In genomic region chr5:105034335-105034734, GRCh38 we compare ENCODE assay signal across 16 cellular contexts.
DNase-seq lines count a peak whose midpoint lies in the region; ATAC-seq and TF ChIP-seq lines count a peak whose summit lies in the region.
"Had no signal": no experiment of that assay in that cellular context is flagged by ENCODE, and none has a peak within 500 bp of the region (broad histone marks: within the 10 kb centered on the region; RNA-seq: fewer than 3 reads in every experiment).

No MANE protein-coding gene starts in this region.

- intact Hi-C loops in A673 (cut with micrococcal nuclease; ENCODE audit: unreplicated experiment), result no loop called here

- H3K4me1 ChIP-seq in A673 (ENCODE audit: insufficient read depth, low read length, poor library complexity, severe bottlenecking), result no peaks in the 10 kb centered on the region

- CTCF ChIA-PET in A673 (lab: Charles Lee), result no interaction called here

- peaks cover 7% of the 10 kb centered on the region for H3K36me3 Mint-ChIP-seq in glutamatergic neuron (ENCODE audit: unreplicated experiment)

- POLR2A ChIA-PET in A673 (lab: Charles Lee; ENCODE audit: low non-redundant PET), result no interaction called here

- peak; percentile 2 for DNase-seq in A673 (ENCODE audit: low spot score)
- DNase-seq in LHCN-M2 (ENCODE audit: low read depth), result peak; percentile 1
- peak; percentile 22 for DNase-seq in amniotic epithelial cell (ENCODE audit: low read depth)
- no peak for DNase-seq in glutamatergic neuron
- no peak for DNase-seq in SKM-1 (lab: John Stamatoyannopoulos, UW; ENCODE audit: unreplicated experiment)
- no peak for DNase-seq in NOMO-1 treated with DMSO at 0.1 percent for 48 hours (lab: John Stamatoyannopoulos, UW; ENCODE audit: unreplicated experiment)
- DNase-seq: C1 segment of cervical spinal cord, HFFc6, MG63, NCI-H1105, NCI-H1694, NCI-H2107 had no signal

- TF ChIP-seq CTCF in A673 (conservative IDR thresholded peaks at IDR 0.05; ENCODE audit: low read depth, low read length), result no peak
- TF ChIP-seq CTCF in glutamatergic neuron (IDR thresholded peaks at IDR 0.05; ENCODE audit: partially characterized antibody, unreplicated experiment), result no peak

- peak overlapping the region; percentile 32 for H3K27ac ChIP-seq in A673 (ENCODE audit: low read depth, low read length, poor library complexity, severe bottlenecking)
- H3K27ac ChIP-seq: KMS-11 had no signal

- ATAC-seq in GM19452 (IDR thresholded peaks at IDR 0.05; ENCODE audit: unreplicated experiment) (no peak), HG02759 (IDR thresholded peaks at IDR 0.05; ENCODE audit: unreplicated experiment) (no peak)
- ATAC-seq: HepG2 had no signal

- no peak overlapping the region for H3K4me3 Mint-ChIP-seq in glutamatergic neuron (ENCODE audit: unreplicated experiment)
- H3K4me3 Mint-ChIP-seq: HFFc6 had no signal

- no peaks in the 10 kb centered on the region for H3K36me3 ChIP-seq in A673 (ENCODE audit: insufficient read depth, low read length, poor library complexity, severe bottlenecking)
- H3K36me3 ChIP-seq: MG63 had no signal

- peak overlapping the region; percentile 18 for H3K27ac Mint-ChIP-seq in glutamatergic neuron (ENCODE audit: unreplicated experiment)
- H3K27ac Mint-ChIP-seq: HFFc6 had no signal

- H3K9me3 Mint-ChIP-seq in glutamatergic neuron (ENCODE audit: unreplicated experiment), result peaks cover 5% of the 10 kb centered on the region

- H3K27me3 ChIP-seq in A673 (replicated peaks; ENCODE audit: insufficient read depth, low read depth, low read length, poor library complexity), result no peaks in the 10 kb centered on the region
- H3K27me3 ChIP-seq: MG63 had no signal

- H3K4me3 ChIP-seq in A673 (ENCODE audit: low read depth, low read length, poor library complexity, severe bottlenecking), result no peak overlapping the region
- H3K4me3 ChIP-seq: MG63 had no signal

- no peaks in the 10 kb centered on the region for H3K9me3 ChIP-seq in A673 (ENCODE audit: low read depth, low read length, poor library complexity, severe bottlenecking)

- no TSS peak for BruUV-seq in A673 (replicated peaks; lab: Mats Ljungman, UMichigan)

- no peaks in the 10 kb centered on the region for H3K27me3 Mint-ChIP-seq in glutamatergic neuron (ENCODE audit: unreplicated experiment)

- H3K4me1 Mint-ChIP-seq in glutamatergic neuron (ENCODE audit: low read depth, unreplicated experiment), result peaks cover 1% of the 10 kb centered on the region

Comparison
In these comparisons a context has a peak if more than half of its experiments do, and no peak if none do; other contexts are left out.
1. DNase-seq: peak in A673 (single experiment), LHCN-M2 (single experiment) and amniotic epithelial cell (single experiment); none in glutamatergic neuron (single experiment), SKM-1 (single experiment) and NOMO-1 treated with DMSO at 0.1 percent for 48 hours (single experiment).